Comparison of ENCODE assay signal across 8 cellular contexts in the genomic region with DNA sequence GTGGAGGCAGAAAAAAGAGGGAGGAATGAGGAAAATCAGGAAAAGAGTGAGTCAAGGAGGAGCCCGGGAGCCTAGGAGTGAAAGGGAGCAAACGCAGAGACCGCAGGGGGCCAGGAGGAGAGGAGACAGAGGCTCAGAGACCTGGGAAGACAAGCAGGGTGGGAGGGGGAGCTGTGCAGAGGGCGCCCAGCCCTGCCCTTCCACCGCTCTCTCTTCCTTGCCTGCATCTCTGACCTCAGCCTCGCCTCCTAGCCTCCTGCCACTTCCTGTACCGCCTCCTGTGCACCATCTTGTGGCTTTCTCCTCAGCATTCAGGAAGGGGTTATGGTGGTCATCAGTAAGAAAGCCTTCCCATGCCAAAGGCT. TPM values are rescaled to one million over a fixed set of nuclear protein-coding genes. Genes with fewer than 3 reads are reported as not detected.
DNase-seq lines count a peak whose midpoint lies in the region; ATAC-seq lines count a peak whose summit lies in the region.

No MANE protein-coding gene starts in this region.

- no peaks in the 10 kb centered on the region; the same call in 1 of the 2 replicates for H3K27me3 ChIP-seq in iPS DF 6.9 (ENCODE audit: control insufficient read depth, insufficient read depth, low read length)
- no peaks in the 10 kb centered on the region for H3K27me3 ChIP-seq in stomach smooth muscle (ENCODE audit: control insufficient read depth in 1 of 2, insufficient read depth in 2 of 2, low read length in 2 of 2)

- no peaks in the 10 kb centered on the region for H3K9me3 Mint-ChIP-seq in activated CD4-positive, alpha-beta T cell treated with anti-CD3 and anti-CD28 coated beads, Interleukin-2, amount 10 ng/mL, durations not matched to agents 24 days and 14 days

- peak; percentile 61 for DNase-seq in activated CD8-positive, alpha-beta memory T cell treated with anti-CD3 and anti-CD28 coated beads for 24 hours
- no peak for DNase-seq in activated CD8-positive, alpha-beta memory T cell treated with anti-CD3 and anti-CD28 coated beads, Interleukin-2, amount 50 U/mL, for 4 hours
- DNase-seq in activated CD4-positive, alpha-beta T cell treated with anti-CD3 and anti-CD28 coated beads, Interleukin-2, amount 10 ng/mL, durations not matched to agents 24 days and 14 days: peak; percentile 83
- no peak for DNase-seq in iPS DF 6.9 (ENCODE audit: low read depth, low spot score)
- no peak for DNase-seq in foreskin melanocyte

- peak overlapping the region; percentile 98 for H3K4me3 Mint-ChIP-seq in activated CD4-positive, alpha-beta T cell treated with anti-CD3 and anti-CD28 coated beads, Interleukin-2, amount 10 ng/mL, durations not matched to agents 24 days and 14 days

- intact Hi-C loops in activated CD4-positive, alpha-beta T cell treated with anti-CD3 and anti-CD28 coated beads, Interleukin-2, amount 10 ng/mL, durations not matched to agents 24 days and 14 days (cut with micrococcal nuclease): loop anchor here (2.0 kb wide), 1 partner anchor 1111 kb away; no protein-coding TSS in a partner anchor

- H3K4me3 ChIP-seq in iPS DF 6.9 (ENCODE audit: low read length): peak overlapping the region; percentile 64; the same call in 1 of the 2 replicates
- H3K4me3 ChIP-seq in stomach smooth muscle (ENCODE audit: low read length in 2 of 2): peak overlapping the region; percentile 86

- H3K4me1 Mint-ChIP-seq in activated CD4-positive, alpha-beta T cell treated with anti-CD3 and anti-CD28 coated beads, Interleukin-2, amount 10 ng/mL, durations not matched to agents 24 days and 14 days: peaks cover 43% of the 10 kb centered on the region

- H3K36me3 ChIP-seq in iPS DF 6.9 (ENCODE audit: control insufficient read depth, insufficient read depth, low read length): peaks cover 12% of the 10 kb centered on the region
- peaks cover 9 to 14% of the 10 kb centered on the region in 2 donors for H3K36me3 ChIP-seq in stomach smooth muscle (ENCODE audit: control insufficient read depth in 2 of 2, insufficient read depth in 2 of 2, low read length in 2 of 2)

- H3K27ac Mint-ChIP-seq in activated CD4-positive, alpha-beta T cell treated with anti-CD3 and anti-CD28 coated beads, Interleukin-2, amount 10 ng/mL, durations not matched to agents 24 days and 14 days: peak overlapping the region; percentile 89

- H3K27me3 Mint-ChIP-seq in activated CD4-positive, alpha-beta T cell treated with anti-CD3 and anti-CD28 coated beads, Interleukin-2, amount 10 ng/mL, durations not matched to agents 24 days and 14 days: no peaks in the 10 kb centered on the region

- H3K4me1 ChIP-seq in iPS DF 6.9 (ENCODE audit: control insufficient read depth, insufficient read depth, low read length): peaks cover 6% of the 10 kb centered on the region
- peaks cover 23% of the 10 kb centered on the region for H3K4me1 ChIP-seq in stomach smooth muscle (ENCODE audit: control insufficient read depth, insufficient read depth, low read length)

- ATAC-seq in GM21723 (IDR thresholded peaks at IDR 0.05; ENCODE audit: unreplicated experiment) (no peak), GM19467 (IDR thresholded peaks at IDR 0.05; ENCODE audit: unreplicated experiment) (no peak)

- H3K36me3 Mint-ChIP-seq in activated CD4-positive, alpha-beta T cell treated with anti-CD3 and anti-CD28 coated beads, Interleukin-2, amount 10 ng/mL, durations not matched to agents 24 days and 14 days (ENCODE audit: low read depth): peaks cover 45% of the 10 kb centered on the region

- WGBS in iPS DF 6.9 (ENCODE audit: insufficient coverage, insufficient read length): no CpG with 5 or more reads among the region's 7 CpGs

- H3K9ac ChIP-seq in stomach smooth muscle (ENCODE audit: low read length in 2 of 2): peak overlapping the region in 1 of 2 donors; percentile 75

- H3K27ac ChIP-seq in iPS DF 6.9 (ENCODE audit: low read length) (no peak overlapping the region), stomach smooth muscle (ENCODE audit: low read length) (no peak overlapping the region)

- H3K9me3 ChIP-seq in iPS DF 6.9 (ENCODE audit: control insufficient read depth, insufficient read depth, low read length) (no peaks in the 10 kb centered on the region), stomach smooth muscle (ENCODE audit: control insufficient read depth in 2 of 2, low read length in 2 of 2) (no peaks in the 10 kb centered on the region)

RNA-seq across cellular contexts. Expression of a gene that starts 1.3 kb away (rescaled TPM):
- total RNA-seq in activated CD4-positive, alpha-beta T cell treated with anti-CD3 and anti-CD28 coated beads, Interleukin-2, amount 10 ng/mL, durations not matched to agents 24 days and 14 days: 42.1 and 47.0 TPM in 2 replicates

RNA-seq across cellular contexts. Expression of a gene that starts 2.8 kb away (rescaled TPM):
- not detected in 2 replicates for total RNA-seq in activated CD4-positive, alpha-beta T cell treated with anti-CD3 and anti-CD28 coated beads, Interleukin-2, amount 10 ng/mL, durations not matched to agents 24 days and 14 days

RNA-seq across cellular contexts. Expression of a gene that starts 22.5 kb away (rescaled TPM):
- total RNA-seq in activated CD4-positive, alpha-beta T cell treated with anti-CD3 and anti-CD28 coated beads, Interleukin-2, amount 10 ng/mL, durations not matched to agents 24 days and 14 days: 19.8 and 23.0 TPM in 2 replicates

RNA-seq across cellular contexts. Expression of a gene that starts 39.2 kb away (rescaled TPM):
- total RNA-seq in activated CD4-positive, alpha-beta T cell treated with anti-CD3 and anti-CD28 coated beads, Interleukin-2, amount 10 ng/mL, durations not matched to agents 24 days and 14 days: 1.4 and 2.5 TPM in 2 replicates

RNA-seq across cellular contexts. Expression of a gene that starts 58.0 kb away (rescaled TPM):
- 36.7 and 42.5 TPM in 2 replicates for total RNA-seq in activated CD4-positive, alpha-beta T cell treated with anti-CD3 and anti-CD28 coated beads, Interleukin-2, amount 10 ng/mL, durations not matched to agents 24 days and 14 days

Comparison
In these comparisons a context has a peak if more than half of its experiments do, and no peak if none do; other contexts are left out.
1. DNase-seq: peak in activated CD8-positive, alpha-beta memory T cell treated with anti-CD3 and anti-CD28 coated beads for 24 hours (single experiment) and activated CD4-positive, alpha-beta T cell treated with anti-CD3 and anti-CD28 coated beads, Interleukin-2, amount 10 ng/mL, durations not matched to agents 24 days and 14 days (single experiment); none in activated CD8-positive, alpha-beta memory T cell treated with anti-CD3 and anti-CD28 coated beads, Interleukin-2, amount 50 U/mL, for 4 hours (single experiment), iPS DF 6.9 (single experiment) and foreskin melanocyte (single experiment).